In genomic region chr6:116616757-116617093, GRCh38 we compare ENCODE assay signal across 8 cellular contexts. TPM values are rescaled to one million over a fixed set of nuclear protein-coding genes. Genes with fewer than 3 reads are reported as not detected.
A peak's percentile ranks its signal among the peaks of the same experiment; 100 is the strongest.
DNase-seq lines count a peak whose midpoint lies in the region; ATAC-seq, FAIRE-seq and TF ChIP-seq lines count a peak whose summit lies in the region.

No MANE protein-coding gene starts in this region.

- FAIRE-seq in HTR-8/SVneo (lab: Jason Lieb, UNC) = no peak

- H3K4me3 Mint-ChIP-seq in activated naive CD4-positive, alpha-beta T cell treated with anti-CD3 and anti-CD28 coated beads for 36 hours = peak overlapping the region; percentile 82
- peak overlapping the region; percentile 91 for H3K4me3 Mint-ChIP-seq in progenitor cell of endocrine pancreas (ENCODE audit: low read depth)

- no peak for TF ChIP-seq CTCF in heart left ventricle (IDR thresholded peaks at IDR 0.05)
- no peak for TF ChIP-seq CTCF in progenitor cell of endocrine pancreas (IDR thresholded peaks at IDR 0.05; ENCODE audit: unreplicated experiment)

- H3K4me1 ChIP-seq in heart left ventricle = peaks cover 0 to 14% (median 4%) of the 10 kb centered on the region in 12 donors

- intact Hi-C loops in activated naive CD4-positive, alpha-beta T cell treated with anti-CD3 and anti-CD28 coated beads for 36 hours (cut with micrococcal nuclease) = loop anchor here (1.0 to 10.0 kb wide), 6 partner anchors 45 to 986 kb away; partner anchors contain the start of genes GOPC, RWDD1 and ZUP1
- intact Hi-C loops in heart left ventricle (cut with DNase I) = no loop called here

- H3K4me3 ChIP-seq in heart left ventricle = peak overlapping the region; percentile 2 to 68 (median 54)

- TF ChIP-seq POLR2A in heart left ventricle (IDR thresholded peaks at IDR 0.05) = no peak

- peak; percentile 20 for DNase-seq in activated naive CD4-positive, alpha-beta T cell treated with anti-CD3 and anti-CD28 coated beads for 36 hours
- no peak for DNase-seq in activated naive CD4-positive, alpha-beta T cell (lab: John Stamatoyannopoulos, UW)
- peak; percentile 12 for DNase-seq in HTR-8/SVneo (ENCODE audit: insufficient read length, low spot score)
- DNase-seq in activated T-cell treated with anti-CD3 and anti-CD28 coated beads, Interleukin-2, amount 50 U/mL, for 48 hours = peak; percentile 35 to 39
- DNase-seq in heart left ventricle = peak in 4 of 5 donors; percentile 13 to 60 (median 25)
- DNase-seq in progenitor cell of endocrine pancreas (ENCODE audit: low spot score, unreplicated experiment) = no peak
- no peak for DNase-seq in NCI-H1436 treated with DMSO at 0.1 percent for 48 hours (lab: John Stamatoyannopoulos, UW)
- DNase-seq in stimulated activated CD4-positive, alpha-beta T cell treated with anti-CD3 and anti-CD28 coated beads, Interleukin-4, amount 100 ng/mL, for 24 hours = no peak

- 1 to 2% (median 1%) methylated on average over 14 to 15 of the region's 15 CpGs for WGBS in heart left ventricle, 4 donors

- no peaks in the 10 kb centered on the region for H3K36me3 ChIP-seq in heart left ventricle

- peaks cover 11% of the 10 kb centered on the region for H3K27me3 Mint-ChIP-seq in activated naive CD4-positive, alpha-beta T cell treated with anti-CD3 and anti-CD28 coated beads for 36 hours (ENCODE audit: low read depth)
- H3K27me3 Mint-ChIP-seq in progenitor cell of endocrine pancreas = no peaks in the 10 kb centered on the region

- H3K4me1 Mint-ChIP-seq in activated naive CD4-positive, alpha-beta T cell treated with anti-CD3 and anti-CD28 coated beads for 36 hours (ENCODE audit: low read depth) = peaks cover 12% of the 10 kb centered on the region
- H3K4me1 Mint-ChIP-seq in progenitor cell of endocrine pancreas (ENCODE audit: low read depth) = peaks cover 14% of the 10 kb centered on the region

- H3K9me3 Mint-ChIP-seq in activated naive CD4-positive, alpha-beta T cell treated with anti-CD3 and anti-CD28 coated beads for 36 hours = no peaks in the 10 kb centered on the region
- H3K9me3 Mint-ChIP-seq in progenitor cell of endocrine pancreas (ENCODE audit: low read depth) = no peaks in the 10 kb centered on the region

- H3K36me3 Mint-ChIP-seq in activated naive CD4-positive, alpha-beta T cell treated with anti-CD3 and anti-CD28 coated beads for 36 hours (ENCODE audit: low read depth) = no peaks in the 10 kb centered on the region
- peaks cover 2% of the 10 kb centered on the region for H3K36me3 Mint-ChIP-seq in progenitor cell of endocrine pancreas (ENCODE audit: insufficient read depth)

- H3K9me3 ChIP-seq in heart left ventricle = no peaks in the 10 kb centered on the region

- no peak overlapping the region for H3K27ac Mint-ChIP-seq in activated naive CD4-positive, alpha-beta T cell treated with anti-CD3 and anti-CD28 coated beads for 36 hours
- peak overlapping the region; percentile 76 for H3K27ac Mint-ChIP-seq in progenitor cell of endocrine pancreas

- H3K27me3 ChIP-seq in heart left ventricle = no peaks in the 10 kb centered on the region

- ATAC-seq in heart left ventricle = peak in 3 of 4 donors; percentile 25 to 32 (median 28)

- CTCF ChIA-PET in activated naive CD4-positive, alpha-beta T cell treated with anti-CD3 and anti-CD28 coated beads for 36 hours (lab: Charles Lee) = interaction anchor here (0.7 to 1.4 kb wide), 4 partner anchors 11 to 55 kb away, joined by 3 to 5 read pairs (median 3); no protein-coding TSS in a partner anchor

- H3K27ac ChIP-seq in heart left ventricle = no peak overlapping the region

RNA-seq across cellular contexts. Expression of gene RSPH4A, which starts 0.4 kb away (rescaled TPM):
- total RNA-seq in activated naive CD4-positive, alpha-beta T cell treated with anti-CD3 and anti-CD28 coated beads for 36 hours = not detected
- total RNA-seq in heart left ventricle = under 1 TPM in 7 of 9 donors, not detected in 2; 0.12 to 0.42 (median 0.20) TPM
- under 1 TPM; 0.12 to 0.23 TPM for polyA plus RNA-seq in heart left ventricle
- 5.4 and 6.3 TPM in 2 replicates for total RNA-seq in progenitor cell of endocrine pancreas

RNA-seq across cellular contexts. Expression of gene RWDD1, which starts 45.4 kb away (rescaled TPM):
- total RNA-seq in activated naive CD4-positive, alpha-beta T cell treated with anti-CD3 and anti-CD28 coated beads for 36 hours = 10 to 100 TPM; 47.8 to 50.3 TPM
- 10 to 100 TPM; 35.9 to 70.5 (median 48.8) TPM for total RNA-seq in heart left ventricle
- polyA plus RNA-seq in heart left ventricle = 100 to 1,000 TPM in 1 of 2 donors, 10 to 100 TPM in 1; 69.1 to 124 TPM
- 35.8 and 36.2 TPM in 2 replicates for total RNA-seq in progenitor cell of endocrine pancreas

RNA-seq across cellular contexts. Expression of gene ZUP1, which starts 51.8 kb away (rescaled TPM):
- 10 to 100 TPM; 27.2 to 30.7 TPM for total RNA-seq in activated naive CD4-positive, alpha-beta T cell treated with anti-CD3 and anti-CD28 coated beads for 36 hours
- 1 to 10 TPM; 2.6 to 5.3 (median 3.7) TPM for total RNA-seq in heart left ventricle
- polyA plus RNA-seq in heart left ventricle = 1 to 10 TPM; 3.7 to 4.5 TPM
- total RNA-seq in progenitor cell of endocrine pancreas = 16.8 and 18.0 TPM in 2 replicates

Comparison
In these comparisons a context has a peak if more than half of its experiments do, and no peak if none do; other contexts are left out.
1. DNase-seq: peak in activated naive CD4-positive, alpha-beta T cell treated with anti-CD3 and anti-CD28 coated beads for 36 hours (single experiment), HTR-8/SVneo (single experiment), activated T-cell treated with anti-CD3 and anti-CD28 coated beads, Interleukin-2, amount 50 U/mL, for 48 hours (2 of 2) and heart left ventricle (4 of 5); none in activated naive CD4-positive, alpha-beta T cell (0 of 4), progenitor cell of endocrine pancreas (single experiment), NCI-H1436 treated with DMSO at 0.1 percent for 48 hours (single experiment) and stimulated activated CD4-positive, alpha-beta T cell treated with anti-CD3 and anti-CD28 coated beads, Interleukin-4, amount 100 ng/mL, for 24 hours (single experiment).